ENCODE assay signal across 29 cellular contexts in the genomic region with DNA sequence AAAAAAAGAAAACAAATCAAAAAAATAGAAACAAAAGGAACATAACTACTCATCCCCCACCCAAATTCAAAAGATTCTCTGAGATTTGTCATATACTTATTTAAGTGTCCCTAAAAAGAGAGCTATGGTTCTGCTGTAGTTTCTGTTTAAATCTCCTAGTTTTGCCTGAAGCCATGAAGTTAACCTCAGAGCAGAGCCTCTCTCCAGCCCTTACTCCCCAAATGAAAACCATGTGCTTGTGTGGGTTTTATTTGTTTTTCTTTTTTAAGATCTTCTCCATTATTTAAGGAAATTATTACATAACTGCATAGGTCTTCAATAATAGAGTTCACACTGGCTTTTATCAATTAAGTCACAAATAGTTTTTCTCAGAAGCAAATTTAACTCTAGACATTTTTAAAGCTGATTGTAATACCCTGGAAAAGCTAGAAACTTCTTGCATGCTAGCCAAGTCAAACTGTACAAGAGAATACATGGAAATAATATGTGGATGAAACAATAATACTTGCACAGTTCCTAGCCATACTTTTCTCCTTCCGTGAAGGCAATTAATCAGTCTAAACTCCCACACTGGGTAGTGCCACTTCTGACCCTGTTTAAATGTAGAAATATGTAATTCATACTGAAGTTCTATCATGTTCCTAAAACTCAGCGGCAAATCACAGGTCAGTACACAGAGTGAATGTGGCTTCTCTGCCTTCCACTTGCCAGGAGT.
DNase-seq lines count a peak whose midpoint lies in the region; ATAC-seq, FAIRE-seq and TF ChIP-seq lines count a peak whose summit lies in the region.
"Had no signal": no experiment of that assay in that cellular context is flagged by ENCODE, and none has a peak within 500 bp of the region (broad histone marks: within the 10 kb centered on the region; RNA-seq: fewer than 3 reads in every experiment).

No MANE protein-coding gene starts in this region.

- H3K9ac ChIP-seq in endothelial cell of umbilical vein (replicated peaks; ENCODE audit: extremely low read depth, insufficient read depth, low read length), result no peak overlapping the region

- H2AFZ ChIP-seq in endothelial cell of umbilical vein (ENCODE audit: low read depth, low read length) (no peak overlapping the region), osteoblast (ENCODE audit: low read length) (peak overlapping the region; percentile 23)

- FAIRE-seq in endothelial cell of umbilical vein (lab: Jason Lieb, UNC), result no peak
- FAIRE-seq: A549, bronchial epithelial cell, D721Med had no signal

- ATAC-seq in HG03442 (IDR thresholded peaks at IDR 0.05; ENCODE audit: unreplicated experiment), result no peak
- ATAC-seq: A549, foreskin keratinocyte, psoas muscle had no signal

- intact Hi-C loops in endothelial cell of umbilical vein (cut with micrococcal nuclease), result no loop called here
- intact Hi-C loops in vagina (cut with DNase I), result no loop called here

- peaks cover 4% of the 10 kb centered on the region for H3K4me1 ChIP-seq in endothelial cell of umbilical vein (ENCODE audit: control insufficient read depth, extremely low read depth, insufficient read depth, low read length)
- peaks cover 37% of the 10 kb centered on the region for H3K4me1 ChIP-seq in osteoblast (ENCODE audit: insufficient read depth, low read length)
- peaks cover 23% of the 10 kb centered on the region for H3K4me1 ChIP-seq in vagina
- H3K4me1 ChIP-seq: psoas muscle had no signal

- no peaks in the 10 kb centered on the region for H3K27me3 ChIP-seq in endothelial cell of umbilical vein (ENCODE audit: control insufficient read depth in 2 of 2, insufficient read depth in 2 of 2, low read length in 2 of 2)
- no peaks in the 10 kb centered on the region for H3K27me3 ChIP-seq in osteoblast (ENCODE audit: insufficient read depth, low read length)
- no peaks in the 10 kb centered on the region for H3K27me3 ChIP-seq in vagina
- H3K27me3 ChIP-seq: foreskin keratinocyte, thyroid gland had no signal

- no peaks in the 10 kb centered on the region for H3K9me3 ChIP-seq in endothelial cell of umbilical vein (replicated peaks; ENCODE audit: control insufficient read depth, insufficient read depth, low read length)
- no peaks in the 10 kb centered on the region for H3K9me3 ChIP-seq in osteoblast (ENCODE audit: low read depth, low read length)
- H3K9me3 ChIP-seq in vagina, result no peaks in the 10 kb centered on the region
- H3K9me3 ChIP-seq: A549, psoas muscle, thyroid gland had no signal

- no peak overlapping the region for H3K27ac ChIP-seq in endothelial cell of umbilical vein (ENCODE audit: insufficient read depth, low read depth, low read length)
- peak overlapping the region; percentile 73 for H3K27ac ChIP-seq in osteoblast (ENCODE audit: low read depth, low read length)
- H3K27ac ChIP-seq in substantia nigra (ENCODE audit: low read depth, low read length, poor library complexity, severe bottlenecking), result no peak overlapping the region
- H3K27ac ChIP-seq in vagina, result no peak overlapping the region
- H3K27ac ChIP-seq: A549, foreskin keratinocyte, psoas muscle, RWPE1, thyroid gland had no signal

- H3K4me2 ChIP-seq in endothelial cell of umbilical vein (ENCODE audit: insufficient read depth, low read length), result no peak overlapping the region
- H3K4me2 ChIP-seq in osteoblast (ENCODE audit: insufficient read depth, low read length), result peak overlapping the region; percentile 39
- H3K4me2 ChIP-seq: A549 had no signal

- CTCF ChIA-PET in endothelial cell of umbilical vein (lab: Charles Lee), result no interaction called here

- no peak for TF ChIP-seq POLR2A in endothelial cell of umbilical vein (IDR thresholded peaks at IDR 0.05; ENCODE audit: low read depth, low read length)
- TF ChIP-seq POLR2A in vagina (IDR thresholded peaks at IDR 0.05), result no peak

- POLR2A ChIA-PET in endothelial cell of umbilical vein (lab: Charles Lee), result no interaction called here

- H3K4me3 ChIP-seq in endothelial cell of umbilical vein (replicated peaks in 1 of 3; ENCODE audit: insufficient read depth in 1 of 3, low read depth in 1 of 3, low read length in 3 of 3) (no peak overlapping the region), osteoblast (ENCODE audit: insufficient read depth, low read length) (no peak overlapping the region), vagina (no peak overlapping the region)
- H3K4me3 ChIP-seq: A549, psoas muscle, skin epidermis, thyroid gland had no signal

- dilution Hi-C loops in endothelial cell of umbilical vein (cut with MboI; ENCODE audit: extremely low pct_ligation_motif_present, low sequenced_read_pairs), result no loop called here

- no peaks in the 10 kb centered on the region for H3K79me2 ChIP-seq in endothelial cell of umbilical vein (ENCODE audit: control insufficient read depth, insufficient read depth, low read length)
- H3K79me2 ChIP-seq in osteoblast (ENCODE audit: insufficient read depth, low read length), result no peaks in the 10 kb centered on the region

- H3K9me1 ChIP-seq in endothelial cell of umbilical vein (replicated peaks; ENCODE audit: control insufficient read depth, extremely low read depth, insufficient read depth, low read length), result no peaks in the 10 kb centered on the region

- no peak for TF ChIP-seq CTCF in AG09319 (IDR thresholded peaks at IDR 0.05; ENCODE audit: low read depth, low read length)
- no peak for TF ChIP-seq CTCF in endothelial cell of umbilical vein (IDR thresholded peaks at IDR 0.05; ENCODE audit: extremely low read depth in 1 of 2, insufficient read depth in 1 of 2, low read depth in 1 of 2, low read length in 2 of 2)
- no peak for TF ChIP-seq CTCF in osteoblast (IDR thresholded peaks at IDR 0.05; ENCODE audit: extremely low read depth, low read depth, low read length)
- no peak for TF ChIP-seq CTCF in vagina (IDR thresholded peaks at IDR 0.05)

- H3K36me3 ChIP-seq in endothelial cell of umbilical vein (ENCODE audit: control insufficient read depth in 2 of 2, extremely low read depth in 1 of 2, insufficient read depth in 2 of 2, low read length in 2 of 2) (no peaks in the 10 kb centered on the region), osteoblast (ENCODE audit: insufficient read depth, low read length) (no peaks in the 10 kb centered on the region), vagina (no peaks in the 10 kb centered on the region)
- H3K36me3 ChIP-seq: thyroid gland had no signal

- H4K20me1 ChIP-seq in endothelial cell of umbilical vein (replicated peaks; ENCODE audit: control insufficient read depth, extremely low read depth, insufficient read depth, low read length) (no peaks in the 10 kb centered on the region), osteoblast (ENCODE audit: insufficient read depth, low read length) (no peaks in the 10 kb centered on the region)

- BruUV-seq in endothelial cell of umbilical vein (replicated peaks; lab: Mats Ljungman, UMichigan), result no TSS peak

- peak; percentile 51 for DNase-seq in AG09319 (ENCODE audit: extremely low read depth, low read depth)
- DNase-seq in RPMI7951 (ENCODE audit: low read depth), result peak; percentile 77
- peak; percentile 85 for DNase-seq in endothelial cell of umbilical vein (ENCODE audit: low read depth, low spot score)
- peak; percentile 77 for DNase-seq in osteoblast (ENCODE audit: insufficient read length, low spot score, missing footprints)
- no peak for DNase-seq in substantia nigra (lab: John Stamatoyannopoulos, UW)
- DNase-seq in NCI-H748 treated with DMSO at 0.1 percent for 48 hours (lab: John Stamatoyannopoulos, UW), result no peak
- no peak for DNase-seq in vagina (ENCODE audit: extremely low spot score in 2 of 2)
- DNase-seq: activated CD4-positive, alpha-beta T cell treated with anti-CD3 and anti-CD28 coated beads, Interleukin-2, amount 50 U/mL, for 48 hours; activated CD4-positive, CD25-positive, alpha-beta regulatory T cell; activated CD8-positive, alpha-beta memory T cell treated with anti-CD3 and anti-CD28 coated beads, Interleukin-2, amount 50 U/mL, for 48 hours; activated naive CD8-positive, alpha-beta T cell treated with anti-CD3 and anti-CD28 coated beads, Interleukin-2, amount 10 ng/mL, durations not matched to agents 7 days and 5 days; cortex of kidney; foreskin keratinocyte; H9; hippocampal formation; KG1; MV-4-11; NCI-H2171 treated with DMSO at 0.1 percent for 48 hours; NCI-H526; psoas muscle; stimulated activated CD4-positive, alpha-beta T cell treated with anti-CD3 and anti-CD28 coated beads, Interleukin-2, amount 100 ng/mL, for 24 hours; stimulated activated naive CD4-positive, alpha-beta T cell; thyroid gland had no signal

TF ChIP-seq in endothelial cell of umbilical vein, 7 proteins besides CTCF, POLR2A, EP300 and RAD21:
- TF ChIP-seq GATA2 (IDR thresholded peaks at IDR 0.05; ENCODE audit: insufficient read depth, insufficient read length, low read depth, low read length) (no peak), FOS (IDR thresholded peaks at IDR 0.05; ENCODE audit: borderline replicate concordance, insufficient read depth, low read length) (no peak), EZH2 (IDR thresholded peaks at IDR 0.05; ENCODE audit: borderline replicate concordance, low read depth, low read length, severe bottlenecking) (no peak), POLR2AphosphoS5 (IDR thresholded peaks at IDR 0.05; ENCODE audit: insufficient read depth, low read depth, low read length) (no peak), JUN (IDR thresholded peaks at IDR 0.05; ENCODE audit: borderline replicate concordance, insufficient read depth, insufficient read length, low read depth) (no peak), MYC (IDR thresholded peaks at IDR 0.05; ENCODE audit: low read depth, low read length) (no peak)
- TF ChIP-seq, protein P1, sequence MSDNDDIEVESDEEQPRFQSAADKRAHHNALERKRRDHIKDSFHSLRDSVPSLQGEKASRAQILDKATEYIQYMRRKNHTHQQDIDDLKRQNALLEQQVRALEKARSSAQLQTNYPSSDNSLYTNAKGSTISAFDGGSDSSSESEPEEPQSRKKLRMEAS (IDR thresholded peaks at IDR 0.05; ENCODE audit: insufficient read depth, insufficient read length), result no peak

Comparison
In these comparisons a context has a peak if more than half of its experiments do, and no peak if none do; other contexts are left out.
1. DNase-seq: peak in AG09319 (single experiment), RPMI7951 (single experiment), endothelial cell of umbilical vein (single experiment) and osteoblast (single experiment); none in substantia nigra (0 of 49), NCI-H748 treated with DMSO at 0.1 percent for 48 hours (single experiment) and vagina (0 of 2).